16 cellular contexts compared by ENCODE assay signal in the genomic region with DNA sequence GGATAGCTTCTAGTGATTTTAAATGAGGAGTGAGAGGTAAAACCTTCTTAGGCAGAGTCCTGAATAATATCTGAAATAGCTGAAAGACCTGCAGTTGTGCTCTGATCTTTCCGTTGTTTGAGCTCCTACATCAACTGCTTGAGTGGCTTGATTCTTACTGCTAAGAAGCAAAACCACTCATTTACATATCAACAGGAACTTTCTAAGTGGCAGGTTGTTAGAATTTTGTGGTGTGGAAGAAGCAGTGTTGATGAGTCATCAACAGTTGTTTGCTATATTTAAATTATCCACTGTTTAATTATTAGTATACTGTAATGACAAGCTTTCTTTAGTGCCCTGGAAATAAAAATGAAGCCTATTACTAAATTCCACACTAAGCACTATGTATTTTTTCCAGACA.
DNase-seq lines count a peak whose midpoint lies in the region; ATAC-seq and TF ChIP-seq lines count a peak whose summit lies in the region.
"Had no signal": no experiment of that assay in that cellular context is flagged by ENCODE, and none has a peak within 500 bp of the region (broad histone marks: within the 10 kb centered on the region; RNA-seq: fewer than 3 reads in every experiment).

No MANE protein-coding gene starts in this region.

- 21 to 23% methylated on average over 1 of the region's 1 CpG for WGBS in lung, 2 donors

- H3K79me2 ChIP-seq in KMS-11 (ENCODE audit: insufficient read depth, low read depth), result no peaks in the 10 kb centered on the region

- H3K27me3 ChIP-seq in KMS-11 (ENCODE audit: insufficient read depth, low read depth) (no peaks in the 10 kb centered on the region), lung (ENCODE audit: control insufficient read depth, insufficient read depth) (no peaks in the 10 kb centered on the region), foreskin keratinocyte (no peaks in the 10 kb centered on the region)

- peak; percentile 71 for ATAC-seq in GM19351 (IDR thresholded peaks at IDR 0.05; ENCODE audit: unreplicated experiment)
- ATAC-seq in HG02840 (IDR thresholded peaks at IDR 0.05; ENCODE audit: low FRiP score, unreplicated experiment), result peak; percentile 80
- ATAC-seq in lung (ENCODE audit: insufficient read depth, low FRiP score), result peak; percentile 53
- no peak for ATAC-seq in esophagus mucosa
- no peak for ATAC-seq in GM18502 (IDR thresholded peaks at IDR 0.05; ENCODE audit: poor library complexity, unreplicated experiment)
- ATAC-seq in foreskin keratinocyte, result no peak

- peaks cover 0 to 3% of the 10 kb centered on the region in 2 donors for H3K9me3 ChIP-seq in lung (ENCODE audit: control insufficient read depth in 2 of 2, insufficient read depth in 1 of 2, low read length in 1 of 2)

- no peak for TF ChIP-seq CTCF in KMS-11 (conservative IDR thresholded peaks at IDR 0.05; ENCODE audit: low read depth, low read length)
- no peak for TF ChIP-seq CTCF in lung (IDR thresholded peaks at IDR 0.05; ENCODE audit: control extremely low read depth, extremely low read depth)
- TF ChIP-seq CTCF in foreskin keratinocyte (conservative IDR thresholded peaks at IDR 0.05), result no peak

- no peaks in the 10 kb centered on the region for H4K20me1 ChIP-seq in KMS-11 (ENCODE audit: insufficient read depth)

- H3K36me3 ChIP-seq in KMS-11 (ENCODE audit: insufficient read depth), result no peaks in the 10 kb centered on the region
- no peaks in the 10 kb centered on the region for H3K36me3 ChIP-seq in lung (ENCODE audit: control insufficient read depth in 2 of 2, insufficient read depth in 2 of 2, low read length in 2 of 2)

- peak overlapping the region; percentile 16 for H2AFZ ChIP-seq in KMS-11 (ENCODE audit: low read depth)

- H3K4me2 ChIP-seq in KMS-11, result peak overlapping the region; percentile 40

- H3K27ac ChIP-seq in KMS-11 (peak overlapping the region; percentile 3; the same call in 1 of the 2 replicates), lung (ENCODE audit: low read depth in 1 of 2, low read length in 1 of 2) (no peak overlapping the region), foreskin keratinocyte (no peak overlapping the region)
- H3K27ac ChIP-seq: SK-N-MC had no signal

- H3K4me1 ChIP-seq in KMS-11 (ENCODE audit: low read depth, poor library complexity, severe bottlenecking), result peaks cover 25% of the 10 kb centered on the region
- H3K4me1 ChIP-seq in lung (ENCODE audit: control insufficient read depth in 2 of 2, insufficient read depth in 2 of 2, low read length in 2 of 2), result no peaks in the 10 kb centered on the region
- no peaks in the 10 kb centered on the region for H3K4me1 ChIP-seq in foreskin keratinocyte

- no peak for DNase-seq in lung (ENCODE audit: low spot score)
- DNase-seq in activated effector memory CD4-positive, alpha-beta T cell treated with anti-CD3 and anti-CD28 coated beads, Interleukin-2, amount 50 U/mL, for 16 hours, result no peak
- no peak for DNase-seq in foreskin keratinocyte
- DNase-seq: activated CD8-positive, alpha-beta memory T cell treated with anti-CD3 and anti-CD28 coated beads for 24 hours; activated naive CD8-positive, alpha-beta T cell treated with anti-CD3 and anti-CD28 coated beads, Interleukin-2, amount 10 ng/mL, durations not matched to agents 7 days and 5 days; COR-L47; mesenchymal stem cell; NCI-H524 treated with DMSO at 0.1 percent for 48 hours; posterior cingulate gyrus; substantia nigra had no signal

- no peak overlapping the region for H3K9ac ChIP-seq in KMS-11

- H3K4me3 ChIP-seq in KMS-11 (IDR thresholded peaks at IDR 0.05; ENCODE audit: insufficient read depth, low read depth, low read length) (no peak overlapping the region), lung (no peak overlapping the region)
- H3K4me3 ChIP-seq: SK-N-MC had no signal

Comparison
In these comparisons a context has a peak if more than half of its experiments do, and no peak if none do; other contexts are left out.
1. ATAC-seq: peak in GM19351 (single experiment), HG02840 (single experiment) and lung (single experiment); none in esophagus mucosa (single experiment), GM18502 (single experiment) and foreskin keratinocyte (single experiment).